In the genomic region with DNA sequence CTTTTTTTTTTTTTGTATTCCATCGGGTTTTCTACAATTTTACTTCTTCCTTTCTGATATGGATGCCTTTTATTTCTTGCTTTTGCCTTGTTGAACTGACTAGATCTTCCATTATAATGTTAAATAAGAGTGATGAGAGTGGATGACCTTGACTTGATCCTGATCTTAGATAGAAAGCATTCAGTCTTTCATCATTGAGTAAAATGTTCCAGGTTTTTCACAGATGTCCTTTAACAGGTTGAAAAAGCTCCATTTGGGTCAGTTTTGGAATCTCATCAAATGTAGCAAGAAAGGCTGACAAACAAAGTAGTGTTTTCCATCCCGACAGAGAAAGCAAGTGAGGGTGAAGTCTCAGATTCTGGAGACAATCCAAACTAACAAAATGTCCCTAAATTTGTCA, we compare ENCODE assay signal across 15 cellular contexts. TPM values are rescaled to one million over a fixed set of nuclear protein-coding genes. Genes with fewer than 3 reads are reported as not detected.
DNase-seq lines count a peak whose midpoint lies in the region; ATAC-seq and TF ChIP-seq lines count a peak whose summit lies in the region.
"Had no signal": no experiment of that assay in that cellular context is flagged by ENCODE, and none has a peak within 500 bp of the region (broad histone marks: within the 10 kb centered on the region; RNA-seq: fewer than 3 reads in every experiment).

No MANE protein-coding gene starts in this region.

- WGBS in testis, 2 donors: 32 to 36% methylated on average over 2 of the region's 2 CpGs

- peak; percentile 53 for ATAC-seq in left lobe of liver
- no peak for ATAC-seq in left colon
- ATAC-seq: GM23338 had no signal

- H2AFZ ChIP-seq in OCI-LY1 (ENCODE audit: low read length): peak overlapping the region; percentile 14; the same call in 1 of the 2 replicates

- H3K27ac ChIP-seq in OCI-LY1 (ENCODE audit: low read depth, low read length, poor library complexity, severe bottlenecking) (peak overlapping the region; percentile 94), testis (peak overlapping the region; percentile 27 to 68)
- H3K27ac ChIP-seq: BLaER1 had no signal

- H3K27me3 ChIP-seq in OCI-LY1 (ENCODE audit: insufficient read depth, low read length): no peaks in the 10 kb centered on the region
- no peaks in the 10 kb centered on the region for H3K27me3 ChIP-seq in testis
- H3K27me3 ChIP-seq: BLaER1 had no signal

- no peaks in the 10 kb centered on the region for H3K79me2 ChIP-seq in OCI-LY1 (ENCODE audit: insufficient read depth, low read length)

- TF ChIP-seq CTCF in OCI-LY1 (IDR thresholded peaks at IDR 0.05; ENCODE audit: low read length) (no peak), testis (IDR thresholded peaks at IDR 0.05) (no peak)

- H3K4me1 ChIP-seq in OCI-LY1 (ENCODE audit: insufficient read depth, low read length, severe bottlenecking): peaks cover 46% of the 10 kb centered on the region
- H3K4me1 ChIP-seq in testis: peaks cover 10% of the 10 kb centered on the region

- H3K9me3 ChIP-seq in OCI-LY1 (ENCODE audit: low read length): peaks cover 7% of the 10 kb centered on the region; the same call in 1 of the 2 replicates
- no peaks in the 10 kb centered on the region for H3K9me3 ChIP-seq in testis

- H3K9me2 ChIP-seq in OCI-LY1 (ENCODE audit: low read depth, low read length): no peaks in the 10 kb centered on the region

- DNase-seq in left lobe of liver (ENCODE audit: low spot score) (no peak), medulla oblongata (ENCODE audit: extremely low spot score) (peak; percentile 29), testis (no peak), NCI-H1092 treated with DMSO at 0.1 percent for 48 hours (lab: John Stamatoyannopoulos, UW) (no peak), left colon (no peak), DMS153 treated with DMSO at 0.1 percent for 48 hours (lab: John Stamatoyannopoulos, UW; ENCODE audit: unreplicated experiment) (no peak)
- DNase-seq: 8988T; CD4-positive, alpha-beta memory T cell; DMS153; DMS79 treated with DMSO at 0.1 percent for 48 hours; GF-D8; HCEC 1CT had no signal

- H3K4me2 ChIP-seq in OCI-LY1 (ENCODE audit: low read length): peak overlapping the region; percentile 44; the same call in 1 of the 2 replicates
- H3K4me2 ChIP-seq: GM23338 had no signal

- intact Hi-C loops in testis (cut with DNase I; ENCODE audit: low total_unique reads): no loop called here
- intact Hi-C loops in left colon (cut with DNase I, micrococcal nuclease): no loop called here

- H3F3A ChIP-seq in OCI-LY1 (ENCODE audit: insufficient read depth, low read length): no peaks in the 10 kb centered on the region

- no peaks in the 10 kb centered on the region for H3K36me3 ChIP-seq in OCI-LY1 (ENCODE audit: insufficient read depth, low read length)
- H3K36me3 ChIP-seq in testis (ENCODE audit: low read depth, missing control alignments): no peaks in the 10 kb centered on the region
- H3K36me3 ChIP-seq: BLaER1 had no signal

- no peaks in the 10 kb centered on the region for H4K20me1 ChIP-seq in OCI-LY1 (ENCODE audit: insufficient read depth, low read length)
- H4K20me1 ChIP-seq: BLaER1 had no signal

- H3K9ac ChIP-seq in OCI-LY1 (ENCODE audit: low read length): peak overlapping the region; percentile 38; the same call in 1 of the 2 replicates
- H3K9ac ChIP-seq: BLaER1 had no signal

- TF ChIP-seq POLR2A in testis (IDR thresholded peaks at IDR 0.05): no peak

- H3K4me3 ChIP-seq in OCI-LY1 (ENCODE audit: low read depth, low read length, poor library complexity, severe bottlenecking): no peak overlapping the region
- no peak overlapping the region for H3K4me3 ChIP-seq in testis
- H3K4me3 ChIP-seq: BLaER1, GM23338 had no signal

RNA-seq across cellular contexts. Expression of a gene that starts 27.2 kb away (rescaled TPM):
- total RNA-seq in left lobe of liver (24.9 TPM), testis (10 to 100 TPM; 26.8 to 38.3 TPM), left colon (10 to 100 TPM; 78.3 to 95.3 TPM)
- polyA plus RNA-seq in testis (ENCODE audit: insufficient read depth, low read depth, low replicate concordance): 25.4 TPM

RNA-seq across cellular contexts. Expression of a gene that starts 27.8 kb away (rescaled TPM):
- total RNA-seq in left lobe of liver (116 TPM), testis (100 to 1,000 TPM; 279 to 319 TPM), left colon (100 to 1,000 TPM; 146 to 159 TPM)
- 375 TPM for polyA plus RNA-seq in testis (ENCODE audit: insufficient read depth, low read depth, low replicate concordance)
